14 cellular contexts compared by ENCODE assay signal in the genomic region with DNA sequence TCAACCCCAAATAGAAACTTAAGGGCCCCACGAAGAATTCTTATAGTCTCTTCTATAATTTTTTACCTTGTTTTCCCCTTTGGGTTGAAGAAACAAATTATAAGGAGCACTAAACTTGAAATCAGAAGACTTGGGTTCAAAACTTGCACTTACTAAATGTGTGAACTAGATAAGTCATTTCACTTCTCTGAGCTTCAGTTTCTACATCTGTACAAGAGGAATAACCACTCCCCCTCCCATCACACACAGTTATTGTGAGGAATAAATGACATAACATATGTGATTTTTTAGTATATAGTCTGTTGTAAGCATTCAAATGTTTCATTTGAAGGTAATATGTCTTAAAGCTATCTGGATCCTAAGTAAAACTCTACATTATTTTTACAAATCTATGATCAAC.
DNase-seq lines count a peak whose midpoint lies in the region; ATAC-seq and TF ChIP-seq lines count a peak whose summit lies in the region.
"Had no signal": no experiment of that assay in that cellular context is flagged by ENCODE, and none has a peak within 500 bp of the region (broad histone marks: within the 10 kb centered on the region; RNA-seq: fewer than 3 reads in every experiment).

No MANE protein-coding gene starts in this region.

- H3K27me3 Mint-ChIP-seq in activated T-cell treated with anti-CD3 and anti-CD28 coated beads, Interleukin-2, amount 50 U/mL, for 24 hours, result no peaks in the 10 kb centered on the region
- no peaks in the 10 kb centered on the region for H3K27me3 Mint-ChIP-seq in osteocyte (ENCODE audit: unreplicated experiment)
- no peaks in the 10 kb centered on the region for H3K27me3 Mint-ChIP-seq in stimulated activated naive CD8-positive, alpha-beta T cell treated with anti-CD3 and anti-CD28 coated beads, Interleukin-15, amount 100 ng/mL, for 72 hours
- H3K27me3 Mint-ChIP-seq: CD4-positive, alpha-beta memory T cell had no signal

- peaks cover 5% of the 10 kb centered on the region for H3K4me1 Mint-ChIP-seq in activated T-cell treated with anti-CD3 and anti-CD28 coated beads, Interleukin-2, amount 50 U/mL, for 24 hours (ENCODE audit: low read depth)
- H3K4me1 Mint-ChIP-seq in osteocyte (ENCODE audit: unreplicated experiment), result peaks cover 17% of the 10 kb centered on the region
- H3K4me1 Mint-ChIP-seq in stimulated activated naive CD8-positive, alpha-beta T cell treated with anti-CD3 and anti-CD28 coated beads, Interleukin-15, amount 100 ng/mL, for 72 hours, result no peaks in the 10 kb centered on the region

- no peaks in the 10 kb centered on the region for H3K9me3 Mint-ChIP-seq in activated T-cell treated with anti-CD3 and anti-CD28 coated beads, Interleukin-2, amount 50 U/mL, for 24 hours
- peaks cover 0 to 6% of the 10 kb centered on the region in 2 donors for H3K9me3 Mint-ChIP-seq in activated naive CD4-positive, alpha-beta T cell treated with anti-CD3 and anti-CD28 coated beads, Interleukin-2, amount 50 U/mL, for 72 hours
- H3K9me3 Mint-ChIP-seq in osteocyte (ENCODE audit: unreplicated experiment), result peaks cover 5% of the 10 kb centered on the region
- H3K9me3 Mint-ChIP-seq in stimulated activated naive CD8-positive, alpha-beta T cell treated with anti-CD3 and anti-CD28 coated beads, Interleukin-15, amount 100 ng/mL, for 72 hours, result peaks cover 0 to 10% of the 10 kb centered on the region in 2 donors
- H3K9me3 Mint-ChIP-seq: CD4-positive, alpha-beta memory T cell; HFFc6 had no signal

- H3K27ac Mint-ChIP-seq in activated T-cell treated with anti-CD3 and anti-CD28 coated beads, Interleukin-2, amount 50 U/mL, for 24 hours, result no peak overlapping the region
- H3K27ac Mint-ChIP-seq in activated naive CD4-positive, alpha-beta T cell treated with anti-CD3 and anti-CD28 coated beads, Interleukin-2, amount 50 U/mL, for 72 hours, result no peak overlapping the region
- H3K27ac Mint-ChIP-seq in osteocyte (ENCODE audit: unreplicated experiment), result peak overlapping the region; percentile 81
- H3K27ac Mint-ChIP-seq in stimulated activated naive CD8-positive, alpha-beta T cell treated with anti-CD3 and anti-CD28 coated beads, Interleukin-15, amount 100 ng/mL, for 72 hours, result no peak overlapping the region
- H3K27ac Mint-ChIP-seq: HFFc6 had no signal

- H3K36me3 Mint-ChIP-seq in activated T-cell treated with anti-CD3 and anti-CD28 coated beads, Interleukin-2, amount 50 U/mL, for 24 hours (ENCODE audit: low read depth), result no peaks in the 10 kb centered on the region
- H3K36me3 Mint-ChIP-seq in activated naive CD4-positive, alpha-beta T cell treated with anti-CD3 and anti-CD28 coated beads, Interleukin-2, amount 50 U/mL, for 72 hours, result peaks cover 0 to 10% of the 10 kb centered on the region in 2 donors
- no peaks in the 10 kb centered on the region for H3K36me3 Mint-ChIP-seq in osteocyte (ENCODE audit: unreplicated experiment)
- H3K36me3 Mint-ChIP-seq: CD4-positive, alpha-beta memory T cell had no signal

- DNase-seq in activated T-cell treated with anti-CD3 and anti-CD28 coated beads, Interleukin-2, amount 50 U/mL, for 24 hours, result no peak
- DNase-seq in activated T-cell treated with anti-CD3 and anti-CD28 coated beads for 4 hours (no peak), osteocyte (ENCODE audit: extremely low spot score, unreplicated experiment) (no peak), cerebellar nuclear complex (lab: John Stamatoyannopoulos, UW) (no peak)
- no peak for DNase-seq in activated naive CD4-positive, alpha-beta T cell treated with anti-CD3 and anti-CD28 coated beads, Interleukin-2, amount 50 U/mL, for 72 hours (ENCODE audit: low spot score in 2 of 2)
- DNase-seq in activated naive CD4-positive, alpha-beta T cell (lab: John Stamatoyannopoulos, UW), result no peak
- DNase-seq in stimulated activated naive CD8-positive, alpha-beta T cell treated with anti-CD3 and anti-CD28 coated beads, Interleukin-15, amount 100 ng/mL, for 72 hours, result no peak
- DNase-seq: BE2C; CD4-positive, alpha-beta memory T cell; DMS79; HCEC 1CT; HFFc6 had no signal

- peak; percentile 50 to 84 for ATAC-seq in activated naive CD4-positive, alpha-beta T cell treated with anti-CD3 and anti-CD28 coated beads, Interleukin-2, amount 50 U/mL, for 72 hours
- peak; percentile 76 for ATAC-seq in stimulated activated naive CD8-positive, alpha-beta T cell treated with anti-CD3 and anti-CD28 coated beads, Interleukin-15, amount 100 ng/mL, for 72 hours
- ATAC-seq: A549, GM12878 had no signal

- no peak for TF ChIP-seq CTCF in osteocyte (IDR thresholded peaks at IDR 0.05)

- peak overlapping the region; percentile 37 for H3K4me3 Mint-ChIP-seq in activated T-cell treated with anti-CD3 and anti-CD28 coated beads, Interleukin-2, amount 50 U/mL, for 24 hours
- H3K4me3 Mint-ChIP-seq in osteocyte (ENCODE audit: unreplicated experiment), result no peak overlapping the region
- H3K4me3 Mint-ChIP-seq in stimulated activated naive CD8-positive, alpha-beta T cell treated with anti-CD3 and anti-CD28 coated beads, Interleukin-15, amount 100 ng/mL, for 72 hours, result peak overlapping the region in 1 of 2 donors; percentile 22
- H3K4me3 Mint-ChIP-seq: CD4-positive, alpha-beta memory T cell; HFFc6 had no signal
